Comparison of ENCODE assay signal across 8 cellular contexts in genomic region chr4:100906973-100907372, GRCh38.
"Had no signal": no experiment of that assay in that cellular context is flagged by ENCODE, and none has a peak within 500 bp of the region (broad histone marks: within the 10 kb centered on the region; RNA-seq: fewer than 3 reads in every experiment).

No MANE protein-coding gene starts in this region.

- H3K4me3 ChIP-seq: GM23338 had no signal

- DNase-seq: H9, HFFc6, KBM-7 had no signal

- ATAC-seq: GM23338 had no signal

- H3K27ac ChIP-seq: KMS-11 had no signal

- H3K9ac ChIP-seq: KMS-11 had no signal

- H3K4me2 ChIP-seq: GM23338, KMS-11 had no signal

- FAIRE-seq: H1, H54, HTR-8/SVneo had no signal
